27 cellular contexts compared by ENCODE assay signal in genomic region chr14:66815687-66816086, GRCh38.
"Had no signal": no experiment of that assay in that cellular context is flagged by ENCODE, and none has a peak within 500 bp of the region (broad histone marks: within the 10 kb centered on the region; RNA-seq: fewer than 3 reads in every experiment).

No MANE protein-coding gene starts in this region.

- H3K36me3 ChIP-seq: colonic mucosa had no signal

- DNase-seq: activated CD4-positive, alpha-beta memory T cell treated with anti-CD3 and anti-CD28 coated beads, Interleukin-2, amount 10 ng/mL, durations not matched to agents 7 days and 5 days; activated CD4-positive, alpha-beta T cell treated with anti-CD3 and anti-CD28 coated beads for 1 hour; activated CD4-positive, alpha-beta T cell treated with anti-CD3 and anti-CD28 coated beads for 4 hours; activated CD4-positive, alpha-beta T cell treated with anti-CD3 and anti-CD28 coated beads, Interleukin-2, amount 10 ng/mL, durations not matched to agents 7 days and 5 days; activated CD4-positive, alpha-beta T cell treated with anti-CD3 and anti-CD28 coated beads, Interleukin-2, amount 50 U/mL, for 4 hours; activated CD8-positive, alpha-beta memory T cell treated with anti-CD3 and anti-CD28 coated beads, Interleukin-2, amount 50 U/mL, for 48 hours; activated gamma-delta T cell; activated naive CD4-positive, alpha-beta T cell; activated naive CD4-positive, alpha-beta T cell treated with anti-CD3 and anti-CD28 coated beads, Interleukin-2, amount 10 ng/mL, durations not matched to agents 7 days and 5 days; activated naive CD8-positive, alpha-beta T cell treated with anti-CD3 and anti-CD28 coated beads, Interleukin-2, amount 10 ng/mL, durations not matched to agents 7 days and 5 days; activated T-cell treated with anti-CD3 and anti-CD28 coated beads for 4 hours; activated T-cell treated with anti-CD3 and anti-CD28 coated beads, Interleukin-2, amount 50 U/mL, for 24 hours; activated T-cell treated with anti-CD3 and anti-CD28 coated beads, Interleukin-2, amount 50 U/mL, for 72 hours; amygdala; aorta; body of pancreas; caudate nucleus; colonic mucosa; effector CD8-positive, alpha-beta T cell; foreskin fibroblast; head of caudate nucleus; T-helper 1 cell; T-helper 17 cell; T1000 had no signal

- H3K27me3 ChIP-seq: body of pancreas, colonic mucosa had no signal

- FAIRE-seq: endometrium, frontal cortex had no signal

- H3K27ac ChIP-seq: body of pancreas, colonic mucosa, VCaP had no signal

- H3K4me1 ChIP-seq: body of pancreas, colonic mucosa had no signal

- H3K4me3 ChIP-seq: body of pancreas, colonic mucosa had no signal

- H3K9me3 ChIP-seq: colonic mucosa had no signal
